In the genomic region with DNA sequence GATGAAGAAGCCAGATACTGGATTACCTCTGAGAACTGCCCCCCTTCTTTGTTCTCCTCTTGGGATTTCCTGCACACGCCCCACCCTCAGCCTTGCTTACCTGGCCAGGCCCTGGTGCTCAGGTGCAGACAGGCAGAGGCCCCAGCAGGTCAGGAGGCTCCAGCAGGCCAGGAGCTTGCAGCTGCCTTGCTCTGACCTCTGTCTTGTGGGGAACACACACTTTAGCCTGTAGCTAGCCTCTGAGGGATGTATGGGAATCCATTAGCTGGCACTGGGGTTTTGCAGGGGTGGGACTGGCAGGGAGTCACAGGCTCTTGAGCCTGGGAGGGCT, we compare ENCODE assay signal across 9 cellular contexts. TPM values are rescaled to one million over a fixed set of nuclear protein-coding genes. Genes with fewer than 3 reads are reported as not detected.
A peak's percentile ranks its signal among the peaks of the same experiment; 100 is the strongest.
DNase-seq lines count a peak whose midpoint lies in the region; ATAC-seq and TF ChIP-seq lines count a peak whose summit lies in the region.
"Had no signal": no experiment of that assay in that cellular context is flagged by ENCODE, and none has a peak within 500 bp of the region (broad histone marks: within the 10 kb centered on the region; RNA-seq: fewer than 3 reads in every experiment).

No MANE protein-coding gene starts in this region.

- no peaks in the 10 kb centered on the region for H3K36me3 ChIP-seq in smooth muscle cell (ENCODE audit: low read depth)

- peaks cover 25% of the 10 kb centered on the region for H3K27me3 Mint-ChIP-seq in T-helper 17 cell

- H3K27ac Mint-ChIP-seq in T-helper 17 cell = no peak overlapping the region

- peaks cover 26% of the 10 kb centered on the region for H3F3A ChIP-seq in smooth muscle cell (ENCODE audit: low read depth)

- no peaks in the 10 kb centered on the region for H3K9me3 ChIP-seq in T-helper 17 cell (ENCODE audit: control insufficient read depth, low read length, poor library complexity, severe bottlenecking)
- no peaks in the 10 kb centered on the region for H3K9me3 ChIP-seq in smooth muscle cell (replicated peaks; ENCODE audit: low read depth)

- peak overlapping the region; percentile 70 for H3K4me3 Mint-ChIP-seq in T-helper 17 cell

- H3K4me1 ChIP-seq in smooth muscle cell (ENCODE audit: low read depth) = peaks cover 37% of the 10 kb centered on the region

- no peak overlapping the region for H3K27ac ChIP-seq in smooth muscle cell (ENCODE audit: low read depth)

- peak overlapping the region; percentile 60 for H3K9ac ChIP-seq in smooth muscle cell (ENCODE audit: low read depth)

- peaks cover 75% of the 10 kb centered on the region for H4K20me1 ChIP-seq in smooth muscle cell (ENCODE audit: low read depth)

- no peak for TF ChIP-seq CTCF in smooth muscle cell (IDR thresholded peaks at IDR 0.05; ENCODE audit: borderline replicate concordance, insufficient read depth, poor library complexity, severe bottlenecking)

- H3K4me2 ChIP-seq in smooth muscle cell = peak overlapping the region; percentile 99

- no peak overlapping the region for H2AFZ ChIP-seq in smooth muscle cell (ENCODE audit: low read depth)

- no peak for ATAC-seq in T-helper 17 cell
- peak; percentile 24 for ATAC-seq in left colon
- ATAC-seq in GM18867 (IDR thresholded peaks at IDR 0.05; ENCODE audit: unreplicated experiment) = no peak
- ATAC-seq in GM21786 (IDR thresholded peaks at IDR 0.05; ENCODE audit: unreplicated experiment) = no peak

- no peaks in the 10 kb centered on the region for H3K27me3 ChIP-seq in smooth muscle cell (ENCODE audit: low read depth)

- peaks cover 9% of the 10 kb centered on the region for H3K4me1 Mint-ChIP-seq in T-helper 17 cell

- DNase-seq in NCI-H82 (lab: John Stamatoyannopoulos, UW) (peak; percentile 32), NCI-H82 treated with DMSO at 0.1 percent for 48 hours (lab: John Stamatoyannopoulos, UW; ENCODE audit: unreplicated experiment) (no peak), T-helper 17 cell (no peak), left colon (peak; percentile 67 to 73), smooth muscle cell (lab: John Stamatoyannopoulos, UW; ENCODE audit: unreplicated experiment) (no peak), head of caudate nucleus (no peak)
- DNase-seq: 8988T had no signal

- H3K4me3 ChIP-seq in smooth muscle cell = peak overlapping the region; percentile 82

- intact Hi-C loops in left colon (cut with DNase I, micrococcal nuclease) (loop anchor here in 1 of 2 donors (5.0 kb wide), 1 partner anchor 68 kb away; no protein-coding TSS in a partner anchor), head of caudate nucleus (cut with DNase I) (loop anchor here (10.0 kb wide), 2 partner anchors 70 to 90 kb away; no protein-coding TSS in a partner anchor)

- no peaks in the 10 kb centered on the region for H3K36me3 Mint-ChIP-seq in T-helper 17 cell (ENCODE audit: low read depth)

- peaks cover 71% of the 10 kb centered on the region for H3K79me2 ChIP-seq in smooth muscle cell (ENCODE audit: low read depth)

- WGBS in smooth muscle cell (ENCODE audit: low lambda C conversion rate) = 38% methylated on average over 1 of the region's 1 CpG

RNA-seq across cellular contexts. Expression of a gene that starts 2.7 kb away (rescaled TPM):
- total RNA-seq in T-helper 17 cell (under 1 TPM in 1 of 2 donors, not detected in 1; 0.10 TPM), left colon (10 to 100 TPM in 1 of 2 donors, 1 to 10 TPM in 1; 9.6 to 11.2 TPM), smooth muscle cell (41.6 and 42.6 TPM in 2 replicates)
- 37.9 and 44.0 TPM in 2 replicates for polyA plus RNA-seq in smooth muscle cell

Comparison
In these comparisons a context has a peak if more than half of its experiments do, and no peak if none do; other contexts are left out.
1. DNase-seq: peak in NCI-H82 (single experiment) and left colon (2 of 2); none in NCI-H82 treated with DMSO at 0.1 percent for 48 hours (single experiment), T-helper 17 cell (0 of 3), smooth muscle cell (single experiment) and head of caudate nucleus (0 of 42).
2. RNA of a gene that starts 2.7 kb away (total RNA-seq): 41.6 to 42.6 TPM in smooth muscle cell and 9.6 to 11.2 TPM in left colon; 0.10 TPM in T-helper 17 cell; every median in the first group is over 4 times any median in the second.